ENCODE assay signal across 11 cellular contexts in the genomic region with DNA sequence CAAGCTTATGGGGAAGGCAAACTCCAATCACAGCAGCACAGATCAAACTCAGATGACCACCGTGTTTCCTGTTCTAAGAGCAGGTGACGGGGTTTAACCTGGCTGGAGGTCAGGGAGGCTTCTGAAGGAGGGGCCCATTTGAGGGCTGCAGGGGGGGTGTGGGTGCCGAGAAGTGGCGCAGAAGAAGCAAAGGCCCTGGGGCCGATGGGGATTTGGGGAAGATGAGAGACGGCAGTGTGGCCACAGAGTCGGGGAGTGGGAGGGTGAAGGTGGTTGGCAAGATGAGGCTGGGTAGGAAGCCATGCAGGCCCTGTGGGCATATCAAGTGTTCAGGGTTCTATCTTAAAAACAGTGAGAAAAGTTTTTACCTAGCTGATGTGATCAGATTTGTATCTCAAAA.
"Had no signal": no experiment of that assay in that cellular context is flagged by ENCODE, and none has a peak within 500 bp of the region (broad histone marks: within the 10 kb centered on the region; RNA-seq: fewer than 3 reads in every experiment).

No MANE protein-coding gene starts in this region.

- H3K4me1 ChIP-seq: lower lobe of right lung had no signal

- H3K9me3 Mint-ChIP-seq: activated naive CD4-positive, alpha-beta T cell treated with anti-CD3 and anti-CD28 coated beads, Interleukin-2, amount 50 U/mL, for 72 hours; mesothelial cell of epicardium had no signal

- H3K4me3 ChIP-seq: lower lobe of right lung, spleen had no signal

- H3K4me3 Mint-ChIP-seq: mesothelial cell of epicardium had no signal

- H3K4me1 Mint-ChIP-seq: mesothelial cell of epicardium had no signal

- H3K27me3 ChIP-seq: brain microvascular endothelial cell, spleen had no signal

- ATAC-seq: lower lobe of right lung, sciatic nerve had no signal

- DNase-seq: activated CD4-positive, CD25-positive, alpha-beta regulatory T cell treated with anti-CD3 and anti-CD28 coated beads, Interleukin-2, amount 50 U/mL, for 72 hours; activated CD8-positive, alpha-beta memory T cell treated with anti-CD3 and anti-CD28 coated beads for 24 hours; brain microvascular endothelial cell; effector CD8-positive, alpha-beta T cell; foreskin fibroblast; glutamatergic neuron; lower lobe of right lung; spleen had no signal

- H3K27ac ChIP-seq: brain microvascular endothelial cell, lower lobe of right lung, spleen had no signal

- H3K9me3 ChIP-seq: lower lobe of right lung, spleen had no signal

- H3K27ac Mint-ChIP-seq: mesothelial cell of epicardium had no signal
